Comparison of ENCODE assay signal across 11 cellular contexts in genomic region chr4:110033994-110034393, GRCh38.
DNase-seq lines count a peak whose midpoint lies in the region; ATAC-seq and TF ChIP-seq lines count a peak whose summit lies in the region.
"Had no signal": no experiment of that assay in that cellular context is flagged by ENCODE, and none has a peak within 500 bp of the region (broad histone marks: within the 10 kb centered on the region; RNA-seq: fewer than 3 reads in every experiment).

No MANE protein-coding gene starts in this region.

- H3K27me3 ChIP-seq in HL-60 (ENCODE audit: insufficient read depth, poor library complexity, severe bottlenecking) = peaks cover 5% of the 10 kb centered on the region
- H3K27me3 ChIP-seq: upper lobe of left lung had no signal

- peak; percentile 67 for DNase-seq in activated CD8-positive, alpha-beta memory T cell treated with anti-CD3 and anti-CD28 coated beads, Interleukin-2, amount 10 ng/mL, durations not matched to agents 7 days and 5 days
- no peak for DNase-seq in activated CD8-positive, alpha-beta memory T cell treated with anti-CD3 and anti-CD28 coated beads, Interleukin-2, amount 50 U/mL, for 48 hours
- peak; percentile 83 to 89 for DNase-seq in HL-60 (ENCODE audit: low read depth in 1 of 2, low spot score in 1 of 2)
- no peak for DNase-seq in natural killer cell treated with Interleukin-12 subunit alpha and Interleukin-12 subunit beta and Interleukin-15 and Interleukin-18, amount 100 ng/mL, for 72 hours (ENCODE audit: low spot score)
- DNase-seq in A172 (ENCODE audit: low spot score) = no peak
- no peak for DNase-seq in NCI-H345 (lab: John Stamatoyannopoulos, UW)
- no peak for DNase-seq in ACHN
- DNase-seq: 8988T, NCI-H1105 treated with DMSO at 0.1 percent for 48 hours had no signal

- no peak overlapping the region for H3K4me3 Mint-ChIP-seq in activated CD8-positive, alpha-beta memory T cell treated with anti-CD3 and anti-CD28 coated beads, Interleukin-2, amount 10 ng/mL, durations not matched to agents 7 days and 5 days
- H3K4me3 Mint-ChIP-seq in natural killer cell treated with Interleukin-12 subunit alpha and Interleukin-12 subunit beta and Interleukin-15 and Interleukin-18, amount 100 ng/mL, for 72 hours = peak overlapping the region; percentile 31

- H3K36me3 Mint-ChIP-seq in activated CD8-positive, alpha-beta memory T cell treated with anti-CD3 and anti-CD28 coated beads, Interleukin-2, amount 10 ng/mL, durations not matched to agents 7 days and 5 days = peaks cover 6% of the 10 kb centered on the region
- peaks cover 4% of the 10 kb centered on the region for H3K36me3 Mint-ChIP-seq in natural killer cell treated with Interleukin-12 subunit alpha and Interleukin-12 subunit beta and Interleukin-15 and Interleukin-18, amount 100 ng/mL, for 72 hours

- no peak overlapping the region for H3K27ac Mint-ChIP-seq in activated CD8-positive, alpha-beta memory T cell treated with anti-CD3 and anti-CD28 coated beads, Interleukin-2, amount 10 ng/mL, durations not matched to agents 7 days and 5 days
- no peak overlapping the region for H3K27ac Mint-ChIP-seq in natural killer cell treated with Interleukin-12 subunit alpha and Interleukin-12 subunit beta and Interleukin-15 and Interleukin-18, amount 100 ng/mL, for 72 hours

- peak; percentile 47 for ATAC-seq in activated CD8-positive, alpha-beta memory T cell treated with anti-CD3 and anti-CD28 coated beads, Interleukin-2, amount 10 ng/mL, durations not matched to agents 7 days and 5 days
- ATAC-seq in HG02759 (IDR thresholded peaks at IDR 0.05; ENCODE audit: unreplicated experiment) = peak; percentile 98
- ATAC-seq in natural killer cell treated with Interleukin-12 subunit alpha and Interleukin-12 subunit beta and Interleukin-15 and Interleukin-18, amount 100 ng/mL, for 72 hours = peak; percentile 62 to 71

- peaks cover 38% of the 10 kb centered on the region for H3K27me3 Mint-ChIP-seq in activated CD8-positive, alpha-beta memory T cell treated with anti-CD3 and anti-CD28 coated beads, Interleukin-2, amount 10 ng/mL, durations not matched to agents 7 days and 5 days
- peaks cover 12 to 26% of the 10 kb centered on the region in 2 donors for H3K27me3 Mint-ChIP-seq in natural killer cell treated with Interleukin-12 subunit alpha and Interleukin-12 subunit beta and Interleukin-15 and Interleukin-18, amount 100 ng/mL, for 72 hours

- TF ChIP-seq CTCF in HL-60 (IDR thresholded peaks at IDR 0.05; ENCODE audit: insufficient read depth, low read length) = no peak

- H3K9me3 Mint-ChIP-seq in activated CD8-positive, alpha-beta memory T cell treated with anti-CD3 and anti-CD28 coated beads, Interleukin-2, amount 10 ng/mL, durations not matched to agents 7 days and 5 days (ENCODE audit: low read depth) = peaks cover 5% of the 10 kb centered on the region
- H3K9me3 Mint-ChIP-seq in natural killer cell treated with Interleukin-12 subunit alpha and Interleukin-12 subunit beta and Interleukin-15 and Interleukin-18, amount 100 ng/mL, for 72 hours = no peaks in the 10 kb centered on the region

- no peak overlapping the region for H3K27ac ChIP-seq in HL-60 (replicated peaks)
- H3K27ac ChIP-seq: upper lobe of left lung had no signal

- no peak overlapping the region for H3K4me3 ChIP-seq in HL-60 (replicated peaks; ENCODE audit: insufficient read depth, low read length)
- H3K4me3 ChIP-seq: upper lobe of left lung had no signal

- CTCF ChIA-PET in activated CD8-positive, alpha-beta memory T cell treated with anti-CD3 and anti-CD28 coated beads, Interleukin-2, amount 10 ng/mL, durations not matched to agents 7 days and 5 days (lab: Charles Lee) = interaction anchor here (1.0 kb wide), 2 partner anchors 9 to 106 kb away, joined by 3 read pairs; no protein-coding TSS in a partner anchor

- peaks cover 12% of the 10 kb centered on the region for H3K4me1 Mint-ChIP-seq in activated CD8-positive, alpha-beta memory T cell treated with anti-CD3 and anti-CD28 coated beads, Interleukin-2, amount 10 ng/mL, durations not matched to agents 7 days and 5 days
- peaks cover 15 to 17% of the 10 kb centered on the region in 2 donors for H3K4me1 Mint-ChIP-seq in natural killer cell treated with Interleukin-12 subunit alpha and Interleukin-12 subunit beta and Interleukin-15 and Interleukin-18, amount 100 ng/mL, for 72 hours (ENCODE audit: low read depth in 2 of 2)

- in situ Hi-C loops in ACHN (cut with HindIII; ENCODE audit: low pct_ligation_motif_present, low pct_unique_long_range_greater_than_20kb, low sequenced_read_pairs) = no loop called here

Comparison
In these comparisons a context has a peak if more than half of its experiments do, and no peak if none do; other contexts are left out.
1. DNase-seq: peak in activated CD8-positive, alpha-beta memory T cell treated with anti-CD3 and anti-CD28 coated beads, Interleukin-2, amount 10 ng/mL, durations not matched to agents 7 days and 5 days (single experiment) and HL-60 (2 of 2); none in activated CD8-positive, alpha-beta memory T cell treated with anti-CD3 and anti-CD28 coated beads, Interleukin-2, amount 50 U/mL, for 48 hours (single experiment), natural killer cell treated with Interleukin-12 subunit alpha and Interleukin-12 subunit beta and Interleukin-15 and Interleukin-18, amount 100 ng/mL, for 72 hours (single experiment), A172 (single experiment), NCI-H345 (single experiment) and ACHN (single experiment).
2. ATAC-seq: peak in every context shown above with its lines; median percentile 98 in HG02759; 66 in natural killer cell treated with Interleukin-12 subunit alpha and Interleukin-12 subunit beta and Interleukin-15 and Interleukin-18, amount 100 ng/mL, for 72 hours; 47 in activated CD8-positive, alpha-beta memory T cell treated with anti-CD3 and anti-CD28 coated beads, Interleukin-2, amount 10 ng/mL, durations not matched to agents 7 days and 5 days.